ENCODE assay signal across 8 cellular contexts in the genomic region with DNA sequence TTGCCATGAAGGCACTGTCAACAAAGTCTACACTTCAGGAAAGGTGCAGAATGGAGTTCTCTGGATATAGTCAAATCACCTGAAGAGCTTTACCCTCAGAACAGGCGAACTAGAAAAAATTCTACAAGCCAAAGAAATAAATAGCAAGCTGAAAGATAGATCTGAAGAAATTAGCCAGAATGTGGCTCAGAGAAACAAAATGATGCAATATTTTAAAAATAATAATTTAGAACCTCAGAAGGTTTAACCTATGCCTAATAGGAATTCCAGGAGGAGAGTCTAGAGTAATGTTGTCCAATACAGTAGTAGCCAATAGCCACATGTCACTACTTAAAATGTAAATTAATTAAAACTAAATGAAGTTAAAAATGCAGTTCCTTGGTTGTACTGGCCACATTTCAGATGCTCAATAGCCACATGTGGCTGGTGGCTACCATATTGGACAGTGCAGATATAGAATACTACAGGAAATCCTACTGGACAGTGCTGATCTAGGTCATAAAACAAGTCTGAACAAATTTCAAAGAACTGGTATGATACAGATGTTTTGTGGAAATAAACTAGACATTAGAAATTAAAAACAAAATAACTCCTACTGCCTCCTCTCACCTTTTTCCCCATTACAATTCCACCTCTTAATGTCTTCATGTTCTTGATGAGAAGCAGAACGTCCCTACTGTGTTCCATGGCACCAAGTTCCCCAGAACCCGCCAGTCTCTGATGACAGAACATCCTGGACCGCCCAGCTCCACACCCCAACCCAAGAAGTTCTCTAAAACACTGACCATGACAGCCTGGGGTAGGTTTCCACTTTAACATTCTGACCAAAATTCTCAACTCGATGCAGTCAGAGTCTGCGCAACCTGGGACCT. TPM values are rescaled to one million over a fixed set of nuclear protein-coding genes. Genes with fewer than 3 reads are reported as not detected.
DNase-seq lines count a peak whose midpoint lies in the region; ATAC-seq and TF ChIP-seq lines count a peak whose summit lies in the region.

No MANE protein-coding gene starts in this region.

- H3K27me3 ChIP-seq in Peyer's patch (no peaks in the 10 kb centered on the region), esophagus squamous epithelium (no peaks in the 10 kb centered on the region)

- H3K4me1 ChIP-seq in Peyer's patch (peaks cover 0 to 15% (median 2%) of the 10 kb centered on the region in 4 donors), esophagus squamous epithelium (peaks cover 0 to 30% (median 9%) of the 10 kb centered on the region in 3 donors)

- no peaks in the 10 kb centered on the region for H3K36me3 ChIP-seq in Peyer's patch
- H3K36me3 ChIP-seq in esophagus squamous epithelium, result peaks cover 0 to 11% (median 0%) of the 10 kb centered on the region in 3 donors

- intact Hi-C loops in esophagus squamous epithelium (cut with DNase I), result no loop called here

- TF ChIP-seq CTCF in Peyer's patch (IDR thresholded peaks at IDR 0.05), result no peak
- TF ChIP-seq CTCF in esophagus squamous epithelium (IDR thresholded peaks at IDR 0.05), result no peak
- no peak for TF ChIP-seq CTCF in omental fat pad (IDR thresholded peaks at IDR 0.05)

- WGBS in esophagus squamous epithelium, 2 donors, result 16 to 24% methylated on average over 5 to 6 of the region's 6 CpGs

- peak overlapping the region; percentile 74 to 88 (median 86) for H3K27ac ChIP-seq in Peyer's patch
- H3K27ac ChIP-seq in esophagus squamous epithelium, result peak overlapping the region; percentile 85 to 97 (median 94)

- H3K9me3 ChIP-seq in Peyer's patch, result no peaks in the 10 kb centered on the region
- no peaks in the 10 kb centered on the region for H3K9me3 ChIP-seq in esophagus squamous epithelium

- DNase-seq in Peyer's patch (no peak), esophagus squamous epithelium (lab: John Stamatoyannopoulos, UW) (peak; percentile 45), omental fat pad (ENCODE audit: low spot score) (no peak), HPDE6-E6E7 (ENCODE audit: extremely low spot score) (no peak)
- no peak for DNase-seq in activated CD4-positive, CD25-positive, alpha-beta regulatory T cell treated with anti-CD3 and anti-CD28 coated beads, Interleukin-2, amount 50 U/mL, for 72 hours

- ATAC-seq in GM18511 (IDR thresholded peaks at IDR 0.05; ENCODE audit: unreplicated experiment) (peak; percentile 53), HG02571 (IDR thresholded peaks at IDR 0.05; ENCODE audit: unreplicated experiment) (peak; percentile 40), omental fat pad (ENCODE audit: low FRiP score) (peak; percentile 72), HG03097 (IDR thresholded peaks at IDR 0.05; ENCODE audit: low FRiP score, unreplicated experiment) (no peak)

- TF ChIP-seq POLR2A in Peyer's patch (IDR thresholded peaks at IDR 0.05) (no peak), esophagus squamous epithelium (IDR thresholded peaks at IDR 0.05) (no peak)

- H3K4me3 ChIP-seq in Peyer's patch, result peak overlapping the region; percentile 65 to 87 (median 75)
- peak overlapping the region; percentile 64 to 97 (median 88) for H3K4me3 ChIP-seq in esophagus squamous epithelium

RNA-seq across cellular contexts. Expression of gene CDADC1, which starts 0.6 kb away (rescaled TPM):
- 1 to 10 TPM; 4.7 to 9.2 (median 7.1) TPM for total RNA-seq in Peyer's patch
- 1 to 10 TPM; 1.1 to 4.0 (median 2.8) TPM for total RNA-seq in esophagus squamous epithelium
- total RNA-seq in omental fat pad, result 1 to 10 TPM; 4.5 to 9.6 (median 7.7) TPM

RNA-seq across cellular contexts. Expression of gene MLNR, which starts 26.9 kb away (rescaled TPM):
- total RNA-seq in Peyer's patch (not detected), esophagus squamous epithelium (under 1 TPM in 1 of 4 donors, not detected in 3; 0.19 TPM), omental fat pad (under 1 TPM in 1 of 4 donors, not detected in 3; 0.72 TPM)
